ENCODE assay signal across 8 cellular contexts in the genomic region with DNA sequence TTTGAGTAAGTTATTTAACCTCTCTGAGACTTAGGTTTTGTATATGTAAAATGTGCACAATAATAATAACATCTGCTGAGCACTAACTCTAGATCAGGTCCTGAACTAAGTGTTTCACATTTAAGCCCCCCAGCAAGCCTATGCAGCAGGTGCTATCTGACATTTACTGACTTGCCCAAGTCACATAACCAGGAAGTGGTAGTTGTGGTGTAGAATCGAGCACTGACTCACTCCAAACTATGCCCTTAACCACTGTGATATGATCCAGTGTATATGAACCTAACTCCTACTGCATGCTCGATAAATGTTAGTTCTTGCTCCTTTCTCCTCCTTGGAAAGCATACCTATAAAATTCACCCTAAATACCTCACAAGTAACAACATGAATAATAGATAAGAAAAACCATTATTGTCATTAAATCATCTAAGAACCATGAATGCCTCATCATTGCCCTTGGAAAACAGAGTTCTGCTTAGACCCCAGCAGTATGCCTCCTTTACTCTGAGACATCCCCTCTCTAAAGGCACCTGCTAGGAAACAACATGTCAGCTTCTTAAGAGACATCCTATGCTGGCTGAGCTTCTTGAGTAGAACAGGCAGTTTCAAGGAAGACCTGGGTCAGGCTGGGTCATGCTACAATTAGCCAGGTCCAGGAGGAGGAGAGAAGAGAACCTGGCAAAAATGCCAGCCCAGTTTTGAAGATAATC. TPM values are rescaled to one million over a fixed set of nuclear protein-coding genes. Genes with fewer than 3 reads are reported as not detected.
DNase-seq lines count a peak whose midpoint lies in the region; ATAC-seq, FAIRE-seq and TF ChIP-seq lines count a peak whose summit lies in the region.

No MANE protein-coding gene starts in this region.

- ATAC-seq in GM18519 (IDR thresholded peaks at IDR 0.05; ENCODE audit: low FRiP score, unreplicated experiment) (peak; percentile 89), HepG2 (no peak)
- peak; percentile 90 for ATAC-seq in effector memory CD8-positive, alpha-beta T cell (replicated peaks)

- TF ChIP-seq CTCF in Peyer's patch (IDR thresholded peaks at IDR 0.05) (no peak), suprapubic skin (IDR thresholded peaks at IDR 0.05) (no peak), HepG2 (CRISPR knock-in tag; IDR thresholded peaks at IDR 0.05) (no peak)

- no peak for TF ChIP-seq RAD21 in HepG2 (CRISPR knock-in tag; IDR thresholded peaks at IDR 0.05)

- H3K4me3 ChIP-seq in Peyer's patch: no peak overlapping the region
- H3K4me3 ChIP-seq in suprapubic skin: no peak overlapping the region
- no peak overlapping the region for H3K4me3 ChIP-seq in HepG2 (replicated peaks in 1 of 3; ENCODE audit: insufficient read depth in 1 of 3, low read depth in 2 of 3, low read length in 3 of 3)

- BruUV-seq in HepG2 (replicated peaks; lab: Mats Ljungman, UMichigan): no TSS peak

- H3K79me2 ChIP-seq in HepG2 (ENCODE audit: insufficient read depth, low read length): no peaks in the 10 kb centered on the region

- peaks cover 18 to 37% of the 10 kb centered on the region in 2 donors for H3K27me3 Mint-ChIP-seq in effector memory CD8-positive, alpha-beta T cell

- in situ Hi-C loops in HepG2 (cut with HindIII; ENCODE audit: extremely low pct_ligation_motif_present, low pct_unique_long_range_greater_than_20kb): no loop called here

- peak; percentile 82 for DNase-seq in HCEC 1CT
- DNase-seq in M059J (ENCODE audit: low read depth): peak; percentile 75
- DNase-seq in effector memory CD8-positive, alpha-beta T cell: peak; percentile 15 to 25 (median 17)
- no peak for DNase-seq in Peyer's patch
- no peak for DNase-seq in suprapubic skin (ENCODE audit: low spot score in 2 of 2)
- DNase-seq in frontal cortex (ENCODE audit: low spot score in 2 of 2): no peak
- no peak for DNase-seq in HepG2 (ENCODE audit: low spot score)

- H3K4me3 Mint-ChIP-seq in effector memory CD8-positive, alpha-beta T cell: peak overlapping the region; percentile 1 to 21

- TF ChIP-seq POLR2A in Peyer's patch (IDR thresholded peaks at IDR 0.05): no peak
- TF ChIP-seq POLR2A in suprapubic skin (IDR thresholded peaks at IDR 0.05): no peak
- no peak for TF ChIP-seq POLR2A in HepG2 (IDR thresholded peaks at IDR 0.05; ENCODE audit: insufficient read depth in 1 of 2, low read depth in 2 of 2, low read length in 2 of 2)

- no peak overlapping the region for H3K4me2 ChIP-seq in HepG2 (ENCODE audit: low read depth, low read length)

- H3K9me3 Mint-ChIP-seq in effector memory CD8-positive, alpha-beta T cell: no peaks in the 10 kb centered on the region

- no peaks in the 10 kb centered on the region for H4K20me1 ChIP-seq in HepG2 (ENCODE audit: insufficient read depth, low read length)

- H3K27ac ChIP-seq in Peyer's patch: no peak overlapping the region
- no peak overlapping the region for H3K27ac ChIP-seq in suprapubic skin
- H3K27ac ChIP-seq in HepG2 (ENCODE audit: extremely low read length, insufficient read depth, low read length): no peak overlapping the region

- peak overlapping the region; percentile 2 to 10 for H3K27ac Mint-ChIP-seq in effector memory CD8-positive, alpha-beta T cell

- TF ChIP-seq EP300 in suprapubic skin (IDR thresholded peaks at IDR 0.05) (no peak), HepG2 (IDR thresholded peaks at IDR 0.05; ENCODE audit: low read depth in 2 of 2, low read length in 2 of 2) (no peak), HepG2 (CRISPR knock-in tag; IDR thresholded peaks at IDR 0.05; ENCODE audit: borderline replicate concordance) (no peak)

- 58% methylated on average over 2 of the region's 2 CpGs for WGBS in suprapubic skin
- 3% methylated on average over 2 of the region's 2 CpGs for WGBS in HepG2 (ENCODE audit: low lambda C conversion rate)

- POLR2A ChIA-PET in HepG2 (lab: Yijun Ruan, JAX): no interaction called here

- intact Hi-C loops in HepG2 (cut with micrococcal nuclease; ENCODE audit: unreplicated experiment): no loop called here

- FAIRE-seq in frontal cortex (lab: Jason Lieb, UNC) (no peak), HepG2 (lab: Jason Lieb, UNC) (no peak)

- H3K27me3 ChIP-seq in Peyer's patch (no peaks in the 10 kb centered on the region), suprapubic skin (no peaks in the 10 kb centered on the region), HepG2 (ENCODE audit: control insufficient read depth in 1 of 2, insufficient read depth in 2 of 2, low read length in 2 of 2) (peaks cover 3 to 38% of the 10 kb centered on the region in 2 experiments; a peak in 3 of 5 replicates)

- H3K9me3 ChIP-seq in Peyer's patch (no peaks in the 10 kb centered on the region), suprapubic skin (no peaks in the 10 kb centered on the region), HepG2 (ENCODE audit: low read length) (no peaks in the 10 kb centered on the region)

- no peaks in the 10 kb centered on the region for H3K36me3 Mint-ChIP-seq in effector memory CD8-positive, alpha-beta T cell (ENCODE audit: insufficient read depth)

- H3K4me1 Mint-ChIP-seq in effector memory CD8-positive, alpha-beta T cell (ENCODE audit: low read depth in 2 of 2): peaks cover 26 to 27% of the 10 kb centered on the region in 2 donors

- no peaks in the 10 kb centered on the region for H3K36me3 ChIP-seq in Peyer's patch
- no peaks in the 10 kb centered on the region for H3K36me3 ChIP-seq in suprapubic skin
- no peaks in the 10 kb centered on the region for H3K36me3 ChIP-seq in HepG2 (replicated peaks in 1 of 2; ENCODE audit: control insufficient read depth in 1 of 2, insufficient read depth in 2 of 2, low read length in 2 of 2)

- no peak overlapping the region for H3K9ac ChIP-seq in HepG2 (ENCODE audit: insufficient read depth, low read depth, low read length)

- H3K4me1 ChIP-seq in Peyer's patch: peaks cover 0 to 18% (median 0%) of the 10 kb centered on the region in 4 donors
- H3K4me1 ChIP-seq in suprapubic skin: peaks cover 20% of the 10 kb centered on the region
- peaks cover 17% of the 10 kb centered on the region; the same call in 1 of the 2 replicates for H3K4me1 ChIP-seq in HepG2 (ENCODE audit: insufficient read depth, low read length)

- CTCF ChIA-PET in HepG2 (lab: Yijun Ruan, JAX; ENCODE audit: low intra/inter-chr PET ratio, low total read pairs): no interaction called here

- no peak overlapping the region for H2AFZ ChIP-seq in HepG2 (ENCODE audit: low read length)

TF ChIP-seq in HepG2, 621 proteins besides CTCF, POLR2A, EP300 and RAD21:
- TF ChIP-seq POLR2AphosphoS2 (IDR thresholded peaks at IDR 0.05; ENCODE audit: low read depth, low read length) (no peak), ZNF850 (CRISPR knock-in tag; conservative IDR thresholded peaks at IDR 0.05) (no peak), HMG20B (CRISPR knock-in tag; conservative IDR thresholded peaks at IDR 0.05) (no peak), AGO2 (optimal IDR thresholded peaks at IDR 0.05; ENCODE audit: low read depth, low read length) (no peak)

RNA-seq across cellular contexts. Expression of a gene that starts 3.0 kb away (rescaled TPM):
- total RNA-seq in M059J (2014; rRNA removed; shearing (Covaris generic)): 1.0 and 1.5 TPM in 2 replicates
- total RNA-seq in Peyer's patch (under 1 TPM in 1 of 4 donors, not detected in 3; 0.66 TPM), suprapubic skin (1 to 10 TPM; 1.4 to 2.5 (median 1.6) TPM), frontal cortex (5.7 TPM), HepG2 (2016; rRNA removed; fragmentation: Illumina TruSeq; extraction: Trizol) (0.04 TPM in 2 replicates)
- total RNA-seq in HepG2 (2016; cell fraction: cytosol; rRNA removed; fragmentation: Illumina TruSeq; extraction: Trizol; ENCODE audit: low read depth): not detected in 2 replicates
- not detected in 2 replicates for total RNA-seq in HepG2 (2016; cell fraction: insoluble cytoplasmic fraction; rRNA removed; fragmentation: Illumina TruSeq; extraction: Trizol)
- not detected in 2 replicates for total RNA-seq in HepG2 (2016; cell fraction: membrane; rRNA removed; fragmentation: Illumina TruSeq; extraction: Trizol)
- not detected in 2 replicates for total RNA-seq in HepG2 (2016; cell fraction: nucleus; rRNA removed; fragmentation: Illumina TruSeq; extraction: Trizol)
- 0.01 TPM in 1 of 2 replicates, not detected in the other for polyA plus RNA-seq in HepG2 (2011; rRNA removed)
- polyA plus RNA-seq in HepG2 (2011; cell fraction: cytosol; rRNA removed): not detected in 2 replicates
- 0.14 TPM in 1 of 2 replicates, not detected in the other for polyA plus RNA-seq in HepG2 (2011; cell fraction: nucleus; rRNA removed)
- not detected in 2 replicates for polyA plus RNA-seq in HepG2 (2012)
- polyA plus RNA-seq in HepG2 (2016; cell fraction: cytosol; fragmentation: Illumina TruSeq; extraction: Trizol; ENCODE audit: low read depth): not detected in 2 replicates
- not detected in 2 replicates for polyA plus RNA-seq in HepG2 (2016; cell fraction: insoluble cytoplasmic fraction; fragmentation: Illumina TruSeq; extraction: Trizol; ENCODE audit: low read depth)
- polyA plus RNA-seq in HepG2 (2016; cell fraction: membrane; fragmentation: Illumina TruSeq; extraction: Trizol; ENCODE audit: low read depth): not detected in 2 replicates
- not detected in 2 replicates for polyA plus RNA-seq in HepG2 (2016; cell fraction: nucleus; fragmentation: Illumina TruSeq; extraction: Trizol; ENCODE audit: insufficient read depth, low read depth)
- 1.3 TPM in 1 of 2 replicates, not detected in the other for polyA minus RNA-seq in HepG2 (2011; rRNA and poly(A)+ RNA removed; ENCODE audit: low replicate concordance)
- not detected in 2 replicates for polyA minus RNA-seq in HepG2 (2011; cell fraction: cytosol; rRNA and poly(A)+ RNA removed)
- polyA minus RNA-seq in HepG2 (2011; cell fraction: nucleus; rRNA and poly(A)+ RNA removed): not detected in 2 replicates

Comparison
In these comparisons a context has a peak if more than half of its experiments do, and no peak if none do; other contexts are left out.
1. DNase-seq: peak in HCEC 1CT (single experiment), M059J (single experiment) and effector memory CD8-positive, alpha-beta T cell (3 of 3); none in Peyer's patch (0 of 3), suprapubic skin (0 of 2), frontal cortex (0 of 2) and HepG2 (single experiment).